ENCODE assay signal across 20 cellular contexts in genomic region chr11:43410394-43410793, GRCh38. TPM values are rescaled to one million over a fixed set of nuclear protein-coding genes. Genes with fewer than 3 reads are reported as not detected.
DNase-seq lines count a peak whose midpoint lies in the region; ATAC-seq, FAIRE-seq and TF ChIP-seq lines count a peak whose summit lies in the region.
"Had no signal": no experiment of that assay in that cellular context is flagged by ENCODE, and none has a peak within 500 bp of the region (broad histone marks: within the 10 kb centered on the region; RNA-seq: fewer than 3 reads in every experiment).

No MANE protein-coding gene starts in this region.

- no peak for TF ChIP-seq CTCF in colonic mucosa (IDR thresholded peaks at IDR 0.05)
- no peak for TF ChIP-seq CTCF in HepG2 (CRISPR knock-in tag; IDR thresholded peaks at IDR 0.05)
- no peak for TF ChIP-seq CTCF in progenitor cell of endocrine pancreas (IDR thresholded peaks at IDR 0.05; ENCODE audit: unreplicated experiment)

- peak overlapping the region; percentile 9; the same call in 1 of the 2 replicates for H3K4me2 ChIP-seq in HepG2 (ENCODE audit: low read depth, low read length)

- CTCF ChIA-PET in HepG2 (lab: Yijun Ruan, JAX; ENCODE audit: low intra/inter-chr PET ratio, low total read pairs) = interaction anchor here (0.6 kb wide), 1 partner anchor 22 kb away, joined by 3 read pairs; no protein-coding TSS in a partner anchor

- no peak for TF ChIP-seq RAD21 in HepG2 (CRISPR knock-in tag; IDR thresholded peaks at IDR 0.05)

- H3K9me3 ChIP-seq in colonic mucosa = no peaks in the 10 kb centered on the region
- no peaks in the 10 kb centered on the region for H3K9me3 ChIP-seq in HepG2 (ENCODE audit: low read length)
- H3K9me3 ChIP-seq: Peyer's patch had no signal

- no peak for ATAC-seq in activated T-cell treated with anti-CD3 and anti-CD28 coated beads, Interleukin-2, amount 50 U/mL, for 72 hours (replicated peaks in 1 of 2)
- no peak for ATAC-seq in HepG2
- no peak for ATAC-seq in GM18907 (IDR thresholded peaks at IDR 0.05; ENCODE audit: unreplicated experiment)

- H3K9ac ChIP-seq in colonic mucosa (ENCODE audit: low read depth in 2 of 2, low read length in 2 of 2) (no peak overlapping the region), HepG2 (ENCODE audit: insufficient read depth, low read depth, low read length) (no peak overlapping the region)
- H3K9ac ChIP-seq: GM23248 had no signal

- in situ Hi-C loops in HepG2 (cut with HindIII; ENCODE audit: extremely low pct_ligation_motif_present, low pct_unique_long_range_greater_than_20kb) = loop anchor here (10.0 kb wide), 1 partner anchor 86 kb away; no protein-coding TSS in a partner anchor

- H3K36me3 ChIP-seq in colonic mucosa (no peaks in the 10 kb centered on the region), HepG2 (replicated peaks in 1 of 2; ENCODE audit: control insufficient read depth in 1 of 2, insufficient read depth in 2 of 2, low read length in 2 of 2) (peaks cover 5 to 33% of the 10 kb centered on the region in 2 experiments; a peak in 3 of 5 replicates)

- no TSS peak for BruUV-seq in HepG2 (replicated peaks; lab: Mats Ljungman, UMichigan)

- H3K79me2 ChIP-seq in HepG2 (ENCODE audit: insufficient read depth, low read length) = no peaks in the 10 kb centered on the region

- H4K20me1 ChIP-seq in HepG2 (ENCODE audit: insufficient read depth, low read length) = no peaks in the 10 kb centered on the region

- POLR2A ChIA-PET in HepG2 (lab: Yijun Ruan, JAX) = no interaction called here

- H3K4me1 Mint-ChIP-seq in activated T-cell treated with anti-CD3 and anti-CD28 coated beads, Interleukin-2, amount 50 U/mL, for 72 hours (ENCODE audit: low read depth) = no peaks in the 10 kb centered on the region
- peaks cover 10% of the 10 kb centered on the region for H3K4me1 Mint-ChIP-seq in progenitor cell of endocrine pancreas (ENCODE audit: low read depth)

- H3K4me3 ChIP-seq in colonic mucosa = no peak overlapping the region
- H3K4me3 ChIP-seq in HepG2 (replicated peaks in 1 of 3; ENCODE audit: insufficient read depth in 1 of 3, low read depth in 2 of 3, low read length in 3 of 3) = no peak overlapping the region
- H3K4me3 ChIP-seq: GM23248, Peyer's patch had no signal

- DNase-seq in activated T-cell treated with anti-CD3 and anti-CD28 coated beads, Interleukin-2, amount 50 U/mL, for 72 hours = no peak
- DNase-seq in activated T-cell treated with anti-CD3 and anti-CD28 coated beads, Interleukin-2, amount 50 U/mL, for 1 hour = no peak
- peak; percentile 71 for DNase-seq in colonic mucosa
- DNase-seq in HepG2 (ENCODE audit: low spot score) = peak; percentile 21
- DNase-seq in progenitor cell of endocrine pancreas (ENCODE audit: low spot score, unreplicated experiment) = no peak
- DNase-seq in Kasumi-1 (lab: John Stamatoyannopoulos, UW) = no peak
- DNase-seq in GM19238 (ENCODE audit: insufficient read length, low spot score) = no peak
- DNase-seq: 8988T, GM23248, KBM-7, MM.1S, NCI-H1105, NCI-H187 treated with DMSO at 0.1 percent for 48 hours, NCI-H446 treated with DMSO at 0.1 percent for 48 hours, NCI-H748 treated with DMSO at 0.1 percent for 48 hours, SHP77 had no signal

- H3K27me3 ChIP-seq in colonic mucosa = no peaks in the 10 kb centered on the region
- H3K27me3 ChIP-seq in HepG2 (ENCODE audit: control insufficient read depth in 1 of 2, insufficient read depth in 2 of 2, low read length in 2 of 2) = no peaks in the 10 kb centered on the region
- H3K27me3 ChIP-seq: Peyer's patch had no signal

- WGBS in HepG2 (ENCODE audit: low lambda C conversion rate) = 40% methylated on average over 5 of the region's 5 CpGs

- no peak overlapping the region for H3K4me3 Mint-ChIP-seq in activated T-cell treated with anti-CD3 and anti-CD28 coated beads, Interleukin-2, amount 50 U/mL, for 72 hours
- H3K4me3 Mint-ChIP-seq in progenitor cell of endocrine pancreas (ENCODE audit: low read depth) = no peak overlapping the region

- intact Hi-C loops in colonic mucosa (cut with DNase I) (no loop called here), HepG2 (cut with micrococcal nuclease; ENCODE audit: unreplicated experiment) (no loop called here)

- no peaks in the 10 kb centered on the region for H3K9me3 Mint-ChIP-seq in activated T-cell treated with anti-CD3 and anti-CD28 coated beads, Interleukin-2, amount 50 U/mL, for 72 hours
- peaks cover 5% of the 10 kb centered on the region for H3K9me3 Mint-ChIP-seq in progenitor cell of endocrine pancreas (ENCODE audit: low read depth)

- H3K4me1 ChIP-seq in colonic mucosa (no peaks in the 10 kb centered on the region), HepG2 (ENCODE audit: insufficient read depth, low read length) (peaks cover 33% of the 10 kb centered on the region)

- peak overlapping the region; percentile 84 for H3K27ac ChIP-seq in colonic mucosa
- H3K27ac ChIP-seq in HepG2 (ENCODE audit: extremely low read length, insufficient read depth, low read length) = no peak overlapping the region
- H3K27ac ChIP-seq: C4-2B, GM23248 had no signal

- no peak for TF ChIP-seq POLR2A in HepG2 (IDR thresholded peaks at IDR 0.05; ENCODE audit: insufficient read depth in 1 of 2, low read depth in 2 of 2, low read length in 2 of 2)

- no peak overlapping the region for H2AFZ ChIP-seq in HepG2 (ENCODE audit: low read length)
- H2AFZ ChIP-seq: GM23248 had no signal

- TF ChIP-seq EP300 in HepG2 (IDR thresholded peaks at IDR 0.05; ENCODE audit: low read depth in 2 of 2, low read length in 2 of 2) (peak in 1 of 2 experiments; percentile 36; a peak in 2 of 4 replicates), HepG2 (CRISPR knock-in tag; IDR thresholded peaks at IDR 0.05; ENCODE audit: borderline replicate concordance) (no peak)

- H3K36me3 Mint-ChIP-seq in activated T-cell treated with anti-CD3 and anti-CD28 coated beads, Interleukin-2, amount 50 U/mL, for 72 hours (ENCODE audit: insufficient read depth in 2 of 2) = peaks cover 5 to 23% of the 10 kb centered on the region in 2 donors
- peaks cover 48% of the 10 kb centered on the region for H3K36me3 Mint-ChIP-seq in progenitor cell of endocrine pancreas (ENCODE audit: insufficient read depth)

- FAIRE-seq in HepG2 (lab: Jason Lieb, UNC) = peak; percentile 36
- FAIRE-seq: GM19239 had no signal

- H3K27me3 Mint-ChIP-seq in activated T-cell treated with anti-CD3 and anti-CD28 coated beads, Interleukin-2, amount 50 U/mL, for 72 hours (ENCODE audit: low read depth) = no peaks in the 10 kb centered on the region
- no peaks in the 10 kb centered on the region for H3K27me3 Mint-ChIP-seq in progenitor cell of endocrine pancreas

- H3K27ac Mint-ChIP-seq in activated T-cell treated with anti-CD3 and anti-CD28 coated beads, Interleukin-2, amount 50 U/mL, for 72 hours = peak overlapping the region; percentile 46
- H3K27ac Mint-ChIP-seq in progenitor cell of endocrine pancreas = peak overlapping the region; percentile 50

TF ChIP-seq in HepG2, 621 proteins besides CTCF, POLR2A, EP300 and RAD21 (continues in another document):
- TF ChIP-seq SOX6 (IDR thresholded peaks at IDR 0.05) (no peak), SOX6 (CRISPR knock-in tag; IDR thresholded peaks at IDR 0.05) (peak; percentile 25; the same call in 1 of the 2 replicates), SOX13 (IDR thresholded peaks at IDR 0.05) (no peak), SOX13 (CRISPR knock-in tag; conservative IDR thresholded peaks at IDR 0.05 in 1 of 2, IDR thresholded peaks at IDR 0.05 in 1 of 2) (peak in 1 of 2 experiments; percentile 37; a peak in 2 of 4 replicates), ARID3A (IDR thresholded peaks at IDR 0.05; ENCODE audit: low read depth, low read length) (no peak), SIN3A (IDR thresholded peaks at IDR 0.05; ENCODE audit: borderline replicate concordance, low read depth, low read length) (no peak), NR2F2 (IDR thresholded peaks at IDR 0.05; ENCODE audit: borderline replicate concordance, low read depth) (peak; percentile 64; the same call in 1 of the 2 replicates)

RNA-seq across cellular contexts. Expression of gene TTC17, which starts 51.7 kb away (rescaled TPM):
- total RNA-seq in activated T-cell treated with anti-CD3 and anti-CD28 coated beads, Interleukin-2, amount 50 U/mL, for 72 hours = 10 to 100 TPM; 67.8 to 68.2 TPM
- total RNA-seq in colonic mucosa = 10 to 100 TPM; 48.6 to 56.5 TPM
- total RNA-seq in HepG2 (2016; rRNA removed; fragmentation: Illumina TruSeq; extraction: Trizol) = 28.6 and 55.9 TPM in 2 replicates
- 11.7 and 13.5 TPM in 2 replicates for total RNA-seq in HepG2 (2016; cell fraction: cytosol; rRNA removed; fragmentation: Illumina TruSeq; extraction: Trizol; ENCODE audit: low read depth)
- total RNA-seq in HepG2 (2016; cell fraction: insoluble cytoplasmic fraction; rRNA removed; fragmentation: Illumina TruSeq; extraction: Trizol) = 22.8 and 54.6 TPM in 2 replicates
- 19.9 and 23.9 TPM in 2 replicates for total RNA-seq in HepG2 (2016; cell fraction: membrane; rRNA removed; fragmentation: Illumina TruSeq; extraction: Trizol)
- total RNA-seq in HepG2 (2016; cell fraction: nucleus; rRNA removed; fragmentation: Illumina TruSeq; extraction: Trizol) = 100 and 121 TPM in 2 replicates
- 99.7 and 112 TPM in 2 replicates for polyA plus RNA-seq in HepG2 (2011; rRNA removed)
- polyA plus RNA-seq in HepG2 (2011; cell fraction: cytosol; rRNA removed) = 49.2 and 56.7 TPM in 2 replicates
- 177 and 180 TPM in 2 replicates for polyA plus RNA-seq in HepG2 (2011; cell fraction: nucleus; rRNA removed)
- polyA plus RNA-seq in HepG2 (2012) = 58.3 and 71.3 TPM in 2 replicates
- 2.9 and 3.8 TPM in 2 replicates for polyA plus RNA-seq in HepG2 (2016; cell fraction: cytosol; fragmentation: Illumina TruSeq; extraction: Trizol; ENCODE audit: low read depth)
- 13.7 and 17.2 TPM in 2 replicates for polyA plus RNA-seq in HepG2 (2016; cell fraction: insoluble cytoplasmic fraction; fragmentation: Illumina TruSeq; extraction: Trizol; ENCODE audit: low read depth)
- polyA plus RNA-seq in HepG2 (2016; cell fraction: membrane; fragmentation: Illumina TruSeq; extraction: Trizol; ENCODE audit: low read depth) = 6.6 and 8.4 TPM in 2 replicates
- polyA plus RNA-seq in HepG2 (2016; cell fraction: nucleus; fragmentation: Illumina TruSeq; extraction: Trizol; ENCODE audit: insufficient read depth, low read depth) = 105 and 106 TPM in 2 replicates
- 131 and 167 TPM in 2 replicates for polyA minus RNA-seq in HepG2 (2011; rRNA and poly(A)+ RNA removed; ENCODE audit: low replicate concordance)
- polyA minus RNA-seq in HepG2 (2011; cell fraction: cytosol; rRNA and poly(A)+ RNA removed) = 31.7 and 43.2 TPM in 2 replicates
- 262 and 305 TPM in 2 replicates for polyA minus RNA-seq in HepG2 (2011; cell fraction: nucleus; rRNA and poly(A)+ RNA removed)
- total RNA-seq in progenitor cell of endocrine pancreas = 108 and 110 TPM in 2 replicates

Comparison
In these comparisons a context has a peak if more than half of its experiments do, and no peak if none do; other contexts are left out.
1. DNase-seq: peak in colonic mucosa (single experiment) and HepG2 (single experiment); none in activated T-cell treated with anti-CD3 and anti-CD28 coated beads, Interleukin-2, amount 50 U/mL, for 72 hours (0 of 2), activated T-cell treated with anti-CD3 and anti-CD28 coated beads, Interleukin-2, amount 50 U/mL, for 1 hour (single experiment), progenitor cell of endocrine pancreas (single experiment), Kasumi-1 (0 of 2) and GM19238 (single experiment).